1 cellular context compared by ENCODE assay signal in the genomic region with DNA sequence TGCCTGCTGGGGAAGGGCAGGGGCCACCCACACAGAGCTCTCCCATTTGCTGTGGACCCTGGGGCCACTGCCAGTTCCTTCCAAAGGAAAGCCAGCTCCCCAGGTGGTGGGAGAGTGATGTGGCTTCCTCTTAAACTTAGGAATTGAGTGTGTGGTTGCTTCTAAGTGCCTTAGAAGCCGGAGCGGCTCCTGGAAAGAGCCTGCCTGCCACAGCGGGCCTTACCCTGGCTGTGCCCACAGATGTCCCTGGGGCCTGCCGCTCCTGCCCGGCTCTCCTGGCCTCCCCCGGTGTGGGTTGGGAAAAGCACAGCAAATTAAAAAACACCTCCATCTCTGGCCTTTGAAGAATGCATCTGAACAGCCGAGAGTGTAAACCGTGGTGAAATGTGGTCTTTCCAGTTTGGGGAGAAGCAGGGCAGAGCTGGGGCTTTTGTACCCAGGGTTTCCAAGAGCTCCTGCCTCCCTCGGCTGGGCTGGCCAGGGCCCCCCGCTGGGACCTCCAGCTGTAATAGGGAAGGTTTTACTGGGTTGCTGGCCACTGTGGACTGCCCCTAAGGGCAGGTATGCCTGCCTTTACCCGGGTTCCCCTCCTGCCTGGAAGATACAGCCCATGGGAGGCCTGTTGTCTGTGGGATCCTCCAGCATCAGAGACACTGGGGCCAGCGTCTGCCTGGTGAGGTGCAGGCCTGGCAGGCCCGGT.
TF ChIP-seq lines count a peak whose summit lies in the region.

No MANE protein-coding gene starts in this region.

TF ChIP-seq in Ishikawa, 13 proteins besides CTCF, POLR2A, EP300 and RAD21 (continued from another document):
- TF ChIP-seq REST (IDR thresholded peaks at IDR 0.05; ENCODE audit: low read depth) (no peak), CEBPB (IDR thresholded peaks at IDR 0.05) (0 out of 2 replicates have a peak, but pooled peaks have one; percentile 21), ZBTB7A (IDR thresholded peaks at IDR 0.05; ENCODE audit: low read depth) (no peak), TCF12 (IDR thresholded peaks at IDR 0.05; ENCODE audit: low read depth) (peak; percentile 89)
